In genomic region chr1:106831511-106831910, GRCh38 we compare ENCODE assay signal across 28 cellular contexts.
DNase-seq lines count a peak whose midpoint lies in the region; ATAC-seq and TF ChIP-seq lines count a peak whose summit lies in the region.
"Had no signal": no experiment of that assay in that cellular context is flagged by ENCODE, and none has a peak within 500 bp of the region (broad histone marks: within the 10 kb centered on the region; RNA-seq: fewer than 3 reads in every experiment).

No MANE protein-coding gene starts in this region.

- ATAC-seq in GM19351 (IDR thresholded peaks at IDR 0.05; ENCODE audit: unreplicated experiment) (no peak), GM19328 (IDR thresholded peaks at IDR 0.05; ENCODE audit: unreplicated experiment) (no peak)
- ATAC-seq: heart left ventricle, pancreas, right cardiac atrium had no signal

- H3K4ac ChIP-seq in trophoblast cell (ENCODE audit: low read depth, low read length), result no peak overlapping the region

- no peak overlapping the region for H2BK120ac ChIP-seq in trophoblast cell (ENCODE audit: insufficient read depth, low read length, poor library complexity)

- no peak overlapping the region for H3K4me3 ChIP-seq in epithelial cell of esophagus (ENCODE audit: low read length)
- no peak overlapping the region for H3K4me3 ChIP-seq in trophoblast cell (ENCODE audit: low read depth, low read length)
- no peak overlapping the region for H3K4me3 ChIP-seq in endodermal cell (ENCODE audit: low read length)
- H3K4me3 ChIP-seq: heart left ventricle, pancreas, spleen, transverse colon had no signal

- no peak overlapping the region for H3K14ac ChIP-seq in trophoblast cell (ENCODE audit: low read length)

- H3K23ac ChIP-seq in trophoblast cell (ENCODE audit: low read length), result no peak overlapping the region

- no peak overlapping the region for H2AK5ac ChIP-seq in trophoblast cell (ENCODE audit: low read length)

- CTCF ChIA-PET in Calu3 (lab: Charles Lee), result no interaction called here

- intact Hi-C loops in Calu3 (cut with micrococcal nuclease; ENCODE audit: unreplicated experiment), result no loop called here

- no peak overlapping the region for H3K4me3 Mint-ChIP-seq in Calu3 (ENCODE audit: low read depth, unreplicated experiment)
- H3K4me3 Mint-ChIP-seq in endodermal cell, result no peak overlapping the region
- H3K4me3 Mint-ChIP-seq: activated naive CD8-positive, alpha-beta T cell treated with anti-CD3 and anti-CD28 coated beads for 36 hours; central memory CD8-positive, alpha-beta T cell; H9; nephron progenitor cell had no signal

- no peak overlapping the region for H2BK5ac ChIP-seq in trophoblast cell (ENCODE audit: low read depth, low read length, poor library complexity)

- H2AFZ ChIP-seq in trophoblast cell (ENCODE audit: insufficient read depth, low read length, poor library complexity), result no peak overlapping the region

- H3K79me2 ChIP-seq in trophoblast cell (ENCODE audit: control insufficient read depth, insufficient read depth, low read length, poor library complexity), result no peaks in the 10 kb centered on the region

- H2BK12ac ChIP-seq in trophoblast cell (ENCODE audit: low read length), result no peak overlapping the region

- H3K27me3 Mint-ChIP-seq in Calu3 (ENCODE audit: unreplicated experiment), result no peaks in the 10 kb centered on the region
- H3K27me3 Mint-ChIP-seq in endodermal cell (ENCODE audit: insufficient read depth), result no peaks in the 10 kb centered on the region
- H3K27me3 Mint-ChIP-seq: activated naive CD8-positive, alpha-beta T cell treated with anti-CD3 and anti-CD28 coated beads for 36 hours; central memory CD8-positive, alpha-beta T cell had no signal

- no peak overlapping the region for H3K27ac ChIP-seq in trophoblast cell (ENCODE audit: low read depth, low read length)
- H3K27ac ChIP-seq in endodermal cell (ENCODE audit: low read depth, low read length), result no peak overlapping the region
- H3K27ac ChIP-seq: heart left ventricle, pancreas, spleen, transverse colon, WERI-Rb-1 had no signal

- no peak for TF ChIP-seq CTCF in Calu3 (IDR thresholded peaks at IDR 0.05; ENCODE audit: unreplicated experiment)
- TF ChIP-seq CTCF in epithelial cell of esophagus (IDR thresholded peaks at IDR 0.05; ENCODE audit: insufficient read depth, low read depth, low read length, missing control alignments), result no peak
- TF ChIP-seq CTCF in endodermal cell (conservative IDR thresholded peaks at IDR 0.05), result no peak

- H3K36me3 Mint-ChIP-seq in Calu3 (ENCODE audit: insufficient read depth, unreplicated experiment), result no peaks in the 10 kb centered on the region
- H3K36me3 Mint-ChIP-seq in endodermal cell (ENCODE audit: low read depth), result no peaks in the 10 kb centered on the region
- H3K36me3 Mint-ChIP-seq: activated naive CD8-positive, alpha-beta T cell treated with anti-CD3 and anti-CD28 coated beads for 36 hours had no signal

- H3K4me1 Mint-ChIP-seq in Calu3 (ENCODE audit: low read depth, unreplicated experiment) (peaks cover 13% of the 10 kb centered on the region), endodermal cell (no peaks in the 10 kb centered on the region)
- H3K4me1 Mint-ChIP-seq: activated naive CD8-positive, alpha-beta T cell treated with anti-CD3 and anti-CD28 coated beads for 36 hours; central memory CD8-positive, alpha-beta T cell; H9; nephron progenitor cell had no signal

- H3K9me3 ChIP-seq in trophoblast cell (ENCODE audit: insufficient read depth, low read depth, low read length), result no peaks in the 10 kb centered on the region
- peaks cover 5% of the 10 kb centered on the region for H3K9me3 ChIP-seq in endodermal cell (ENCODE audit: control insufficient read depth, low read length)
- H3K9me3 ChIP-seq: pancreas had no signal

- H4K12ac ChIP-seq in trophoblast cell (ENCODE audit: low read depth, low read length), result no peak overlapping the region

- H3K36me3 ChIP-seq in trophoblast cell (ENCODE audit: control insufficient read depth in 1 of 2, insufficient read depth in 2 of 2, low read length in 2 of 2) (no peaks in the 10 kb centered on the region), endodermal cell (ENCODE audit: control insufficient read depth, insufficient read depth, low read length) (no peaks in the 10 kb centered on the region)
- H3K36me3 ChIP-seq: heart left ventricle, pancreas, spleen, transverse colon, WERI-Rb-1 had no signal

- H3K9me3 Mint-ChIP-seq in Calu3 (ENCODE audit: low read depth, unreplicated experiment) (peaks cover 4% of the 10 kb centered on the region), endodermal cell (peaks cover 2% of the 10 kb centered on the region)

- BruUV-seq in Calu3 (replicated peaks; lab: Mats Ljungman, UMichigan), result no TSS peak

- DNase-seq in Calu3 (peak; percentile 49), HK-2 (ENCODE audit: unreplicated experiment) (peak; percentile 3), epithelial cell of esophagus (ENCODE audit: low read depth) (peak; percentile 4), trophoblast cell (peak; percentile 3 to 53), NCI-H187 treated with DMSO at 0.1 percent for 48 hours (lab: John Stamatoyannopoulos, UW) (no peak), endodermal cell (no peak)
- DNase-seq: activated CD4-positive, alpha-beta T cell treated with anti-CD3 and anti-CD28 coated beads for 48 hours; activated effector memory CD4-positive, alpha-beta T cell treated with anti-CD3 and anti-CD28 coated beads, Interleukin-2, amount 50 U/mL, for 16 hours; activated naive CD8-positive, alpha-beta T cell treated with anti-CD3 and anti-CD28 coated beads for 36 hours; activated T-cell treated with anti-CD3 and anti-CD28 coated beads, Interleukin-2, amount 50 U/mL, for 1 hour; C1 segment of cervical spinal cord; H9; heart left ventricle; kidney glomerular epithelial cell; NCI-H1105 treated with DMSO at 0.1 percent for 48 hours; NCI-H2029 treated with DMSO at 0.1 percent for 48 hours; NCI-H226; NCI-H82; nephron progenitor cell; OCI-M1; pancreas; right cardiac atrium; spleen; transverse colon; WERI-Rb-1 had no signal

- no peak overlapping the region for H3K4me2 ChIP-seq in trophoblast cell (ENCODE audit: low read length)

- no peaks in the 10 kb centered on the region for H3K79me1 ChIP-seq in trophoblast cell (ENCODE audit: low read length)

- H3K27me3 ChIP-seq in trophoblast cell (ENCODE audit: insufficient read depth, low read length), result no peaks in the 10 kb centered on the region
- H3K27me3 ChIP-seq in endodermal cell (ENCODE audit: control insufficient read depth, insufficient read depth, low read length, poor library complexity, severe bottlenecking), result no peaks in the 10 kb centered on the region
- H3K27me3 ChIP-seq: heart left ventricle, pancreas, spleen, transverse colon had no signal

- H3K27ac Mint-ChIP-seq in Calu3 (ENCODE audit: unreplicated experiment), result no peak overlapping the region
- no peak overlapping the region for H3K27ac Mint-ChIP-seq in endodermal cell
- H3K27ac Mint-ChIP-seq: activated naive CD8-positive, alpha-beta T cell treated with anti-CD3 and anti-CD28 coated beads for 36 hours; H9; nephron progenitor cell had no signal

- no peak overlapping the region for H3K9ac ChIP-seq in trophoblast cell (ENCODE audit: low read length)
- H3K9ac ChIP-seq in endodermal cell (ENCODE audit: extremely low read depth, low read length, poor library complexity, severe bottlenecking), result no peak overlapping the region

- no peak overlapping the region for H4K91ac ChIP-seq in trophoblast cell (ENCODE audit: low read depth, low read length)

- H3K4me1 ChIP-seq in trophoblast cell (ENCODE audit: control insufficient read depth in 1 of 2, insufficient read depth in 2 of 2, low read length in 2 of 2), result no peaks in the 10 kb centered on the region
- no peaks in the 10 kb centered on the region for H3K4me1 ChIP-seq in endodermal cell (ENCODE audit: control insufficient read depth, insufficient read depth, low read length)
- H3K4me1 ChIP-seq: heart left ventricle, pancreas, spleen, transverse colon had no signal

- no peak overlapping the region for H3K18ac ChIP-seq in trophoblast cell (ENCODE audit: low read length)

- H4K8ac ChIP-seq in trophoblast cell (ENCODE audit: low read depth, low read length), result no peak overlapping the region

Comparison
In these comparisons a context has a peak if more than half of its experiments do, and no peak if none do; other contexts are left out.
1. DNase-seq: peak in Calu3 (single experiment), HK-2 (single experiment), epithelial cell of esophagus (single experiment) and trophoblast cell (2 of 2); none in NCI-H187 treated with DMSO at 0.1 percent for 48 hours (single experiment) and endodermal cell (single experiment).